Comparison of ENCODE assay signal across 16 cellular contexts in the genomic region with DNA sequence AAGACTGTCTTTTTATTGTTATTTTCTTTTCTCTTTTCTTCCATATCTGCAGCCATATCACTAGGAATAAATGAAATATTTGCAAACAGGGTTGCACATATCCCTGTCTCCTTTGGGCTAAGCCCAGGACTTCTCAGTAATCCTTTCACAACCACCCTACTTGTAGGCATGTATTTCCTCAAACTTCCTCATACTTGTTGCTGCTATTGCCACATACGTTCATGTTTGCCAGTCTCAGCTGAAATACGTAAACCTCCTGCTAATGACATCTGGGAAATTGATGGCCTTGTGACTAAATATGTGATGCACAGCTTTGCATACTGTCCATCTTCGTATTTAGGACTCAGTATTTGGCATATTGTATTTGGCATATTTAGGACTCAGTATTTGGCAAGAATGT.
DNase-seq lines count a peak whose midpoint lies in the region; ATAC-seq, FAIRE-seq and TF ChIP-seq lines count a peak whose summit lies in the region.
"Had no signal": no experiment of that assay in that cellular context is flagged by ENCODE, and none has a peak within 500 bp of the region (broad histone marks: within the 10 kb centered on the region; RNA-seq: fewer than 3 reads in every experiment).

No MANE protein-coding gene starts in this region.

- TF ChIP-seq EP300 in HepG2 (IDR thresholded peaks at IDR 0.05; ENCODE audit: low read depth in 2 of 2, low read length in 2 of 2) (no peak), HepG2 (CRISPR knock-in tag; IDR thresholded peaks at IDR 0.05; ENCODE audit: borderline replicate concordance) (no peak)

- H3K9me1 ChIP-seq in IMR-90 (ENCODE audit: insufficient read depth, low read length) = no peaks in the 10 kb centered on the region; the same call in none of the 2 replicates

- no peak overlapping the region for H3K27ac ChIP-seq in IMR-90 (ENCODE audit: insufficient read depth, low read length)
- peak overlapping the region in 1 of 4 donors; percentile 12 for H3K27ac ChIP-seq in body of pancreas
- H3K27ac ChIP-seq in HepG2 (ENCODE audit: extremely low read length, insufficient read depth, low read length) = no peak overlapping the region
- H3K27ac ChIP-seq: skin epidermis had no signal

- peaks cover 3% of the 10 kb centered on the region for H3K4me1 Mint-ChIP-seq in osteocyte (ENCODE audit: unreplicated experiment)

- H3K79me2 ChIP-seq in HepG2 (ENCODE audit: insufficient read depth, low read length) = no peaks in the 10 kb centered on the region

- no CpG with 5 or more reads among the region's 3 CpGs for WGBS in IMR-90 (ENCODE audit: extremely low coverage in 2 of 2, insufficient read length in 1 of 2), 2 experiments
- WGBS in body of pancreas, 2 donors = 19 to 31% methylated on average over 3 of the region's 3 CpGs
- 1% methylated on average over 3 of the region's 3 CpGs for whole genome bisulfite sequencing in HepG2 (ENCODE audit: low lambda C conversion rate)

- no peak for TF ChIP-seq RAD21 in IMR-90 (IDR thresholded peaks at IDR 0.05; ENCODE audit: low read length)
- no peak for TF ChIP-seq RAD21 in HepG2 (CRISPR knock-in tag; IDR thresholded peaks at IDR 0.05)

- H3K27me3 ChIP-seq in IMR-90 (ENCODE audit: control insufficient read depth, insufficient read depth, low read length) (no peaks in the 10 kb centered on the region), body of pancreas (no peaks in the 10 kb centered on the region), HepG2 (ENCODE audit: control insufficient read depth in 1 of 2, insufficient read depth in 2 of 2, low read length in 2 of 2) (no peaks in the 10 kb centered on the region)
- H3K27me3 ChIP-seq: tibial artery had no signal

- H3K4me2 ChIP-seq in IMR-90 (ENCODE audit: low read depth, low read length) (no peak overlapping the region), HepG2 (ENCODE audit: low read depth, low read length) (no peak overlapping the region)

- no peak overlapping the region for H3K14ac ChIP-seq in IMR-90 (replicated peaks; ENCODE audit: low read depth, low read length)

- H3K36me3 ChIP-seq in IMR-90 (ENCODE audit: control insufficient read depth, insufficient read depth, low read length) (no peaks in the 10 kb centered on the region), body of pancreas (replicated peaks in 1 of 2; ENCODE audit: insufficient read depth in 1 of 2, low read depth in 2 of 2) (no peaks in the 10 kb centered on the region), HepG2 (replicated peaks in 1 of 2; ENCODE audit: control insufficient read depth in 1 of 2, insufficient read depth in 2 of 2, low read length in 2 of 2) (no peaks in the 10 kb centered on the region)
- H3K36me3 ChIP-seq: tibial artery had no signal

- no peak overlapping the region for H4K8ac ChIP-seq in IMR-90 (ENCODE audit: low read depth in 2 of 2, low read length in 2 of 2)

- H3K4me1 ChIP-seq in IMR-90 (ENCODE audit: control insufficient read depth, insufficient read depth, low read length) (peaks cover 3% of the 10 kb centered on the region), body of pancreas (no peaks in the 10 kb centered on the region), HepG2 (ENCODE audit: insufficient read depth, low read length) (no peaks in the 10 kb centered on the region)

- peak; percentile 43 for DNase-seq in AG08395 (ENCODE audit: low spot score)
- DNase-seq in IMR-90 = peak; percentile 43
- DNase-seq in body of pancreas = peak in 2 of 4 donors; percentile 11 to 41
- no peak for DNase-seq in HepG2 (ENCODE audit: low spot score)
- no peak for DNase-seq in NCI-H187 (lab: John Stamatoyannopoulos, UW)
- no peak for DNase-seq in osteocyte (ENCODE audit: extremely low spot score, unreplicated experiment)
- no peak for DNase-seq in T-helper 1 cell
- no peak for DNase-seq in NCI-H748 treated with DMSO at 0.1 percent for 48 hours (lab: John Stamatoyannopoulos, UW)
- DNase-seq: activated CD8-positive, alpha-beta memory T cell treated with anti-CD3 and anti-CD28 coated beads, Interleukin-2, amount 50 U/mL, for 4 hours; amniotic stem cell; effector memory CD4-positive, alpha-beta T cell; GDM1; GOT3; NCI-H2107 had no signal

- no peaks in the 10 kb centered on the region for H3K27me3 Mint-ChIP-seq in osteocyte (ENCODE audit: unreplicated experiment)

- no peaks in the 10 kb centered on the region for H3K79me1 ChIP-seq in IMR-90 (ENCODE audit: low read depth in 1 of 2, low read length in 2 of 2)

- H3K9me3 Mint-ChIP-seq in osteocyte (ENCODE audit: unreplicated experiment) = no peaks in the 10 kb centered on the region

- H4K5ac ChIP-seq in IMR-90 (ENCODE audit: low read depth, low read length) = no peak overlapping the region

- TF ChIP-seq CTCF in IMR-90 (conservative IDR thresholded peaks at IDR 0.05; ENCODE audit: low read depth, low read length) (no peak), body of pancreas (IDR thresholded peaks at IDR 0.05) (no peak), HepG2 (CRISPR knock-in tag; IDR thresholded peaks at IDR 0.05) (no peak), osteocyte (IDR thresholded peaks at IDR 0.05) (no peak)

- H3K9me3 ChIP-seq in IMR-90 (ENCODE audit: control insufficient read depth, insufficient read depth, low read length) = no peaks in the 10 kb centered on the region
- no peaks in the 10 kb centered on the region for H3K9me3 ChIP-seq in body of pancreas
- H3K9me3 ChIP-seq in HepG2 (ENCODE audit: low read length) = no peaks in the 10 kb centered on the region
- H3K9me3 ChIP-seq: tibial artery had no signal

- H3K36me3 Mint-ChIP-seq in osteocyte (ENCODE audit: unreplicated experiment) = no peaks in the 10 kb centered on the region

- POLR2A ChIA-PET in IMR-90 (lab: Charles Lee; ENCODE audit: unreplicated experiment) (no interaction called here), HepG2 (lab: Yijun Ruan, JAX) (no interaction called here)

- ATAC-seq in IMR-90 (ENCODE audit: low read depth) = peak; percentile 57
- peak; percentile 67 for ATAC-seq in body of pancreas
- no peak for ATAC-seq in HepG2

- BruUV-seq in IMR-90 (replicated peaks; lab: Mats Ljungman, UMichigan) (no TSS peak), HepG2 (replicated peaks; lab: Mats Ljungman, UMichigan) (no TSS peak)

- no peak overlapping the region; the same call in 1 of the 2 replicates for H2BK20ac ChIP-seq in IMR-90 (ENCODE audit: low read depth, low read length)

- H2BK15ac ChIP-seq in IMR-90 (ENCODE audit: low read depth, low read length) = no peak overlapping the region

- H2AK9ac ChIP-seq in IMR-90 (replicated peaks; ENCODE audit: low read depth, low read length, poor library complexity) = no peak overlapping the region

- no peak overlapping the region for H3K23ac ChIP-seq in IMR-90 (ENCODE audit: low read depth, low read length)

- dilution Hi-C loops in IMR-90 (cut with HindIII; ENCODE audit: low sequenced_read_pairs, unreplicated experiment) = no loop called here

- no peak overlapping the region for H3K18ac ChIP-seq in IMR-90 (ENCODE audit: low read depth, low read length)

- H3K4ac ChIP-seq in IMR-90 (ENCODE audit: low read depth, low read length) = no peak overlapping the region

- no peak overlapping the region for H3K9ac ChIP-seq in IMR-90 (ENCODE audit: low read depth, low read length)
- H3K9ac ChIP-seq in HepG2 (ENCODE audit: insufficient read depth, low read depth, low read length) = no peak overlapping the region

- H3K56ac ChIP-seq in IMR-90 (ENCODE audit: extremely low read depth, insufficient read depth, low read length) = no peak overlapping the region

- H4K20me1 ChIP-seq in IMR-90 (ENCODE audit: insufficient read depth, low read length) (no peaks in the 10 kb centered on the region), HepG2 (ENCODE audit: insufficient read depth, low read length) (no peaks in the 10 kb centered on the region)

- H2BK120ac ChIP-seq in IMR-90 (ENCODE audit: low read depth, low read length) = peak overlapping the region; percentile 11; the same call in 1 of the 2 replicates

- no peak overlapping the region for H3K4me3 Mint-ChIP-seq in osteocyte (ENCODE audit: unreplicated experiment)

- FAIRE-seq in HepG2 (lab: Jason Lieb, UNC) = no peak

- TF ChIP-seq POLR2A in IMR-90 (IDR thresholded peaks at IDR 0.05; ENCODE audit: low read depth, low read length) = no peak
- TF ChIP-seq POLR2A in body of pancreas (IDR thresholded peaks at IDR 0.05) = no peak
- no peak for TF ChIP-seq POLR2A in HepG2 (IDR thresholded peaks at IDR 0.05; ENCODE audit: insufficient read depth in 1 of 2, low read depth in 2 of 2, low read length in 2 of 2)

- intact Hi-C loops in IMR-90 (cut with micrococcal nuclease) (no loop called here), body of pancreas (cut with DNase I) (no loop called here), HepG2 (cut with micrococcal nuclease; ENCODE audit: unreplicated experiment) (no loop called here)

- no peak overlapping the region for H2AFZ ChIP-seq in IMR-90 (replicated peaks; ENCODE audit: low read length, poor library complexity)
- H2AFZ ChIP-seq in HepG2 (ENCODE audit: low read length) = no peak overlapping the region

- no peak overlapping the region for H2AK5ac ChIP-seq in IMR-90 (ENCODE audit: low read depth, low read length)

- no peak overlapping the region for H2BK5ac ChIP-seq in IMR-90 (ENCODE audit: low read depth, low read length, poor library complexity, severe bottlenecking)

- CTCF ChIA-PET in IMR-90 (lab: Yijun Ruan, JAX) = interaction anchor here (1.0 kb wide), 1 partner anchor 10 kb away, joined by 4 read pairs; no protein-coding TSS in a partner anchor
- CTCF ChIA-PET in HepG2 (lab: Yijun Ruan, JAX; ENCODE audit: low intra/inter-chr PET ratio, low total read pairs) = no interaction called here

- H4K91ac ChIP-seq in IMR-90 (ENCODE audit: insufficient read depth, low read depth, low read length) = no peak overlapping the region

- H3K4me3 ChIP-seq in IMR-90 (ENCODE audit: insufficient read depth, low read depth, low read length) = no peak overlapping the region
- no peak overlapping the region for H3K4me3 ChIP-seq in body of pancreas
- H3K4me3 ChIP-seq in HepG2 (replicated peaks in 1 of 3; ENCODE audit: insufficient read depth in 1 of 3, low read depth in 2 of 3, low read length in 3 of 3) = no peak overlapping the region
- H3K4me3 ChIP-seq: skin epidermis, tibial artery had no signal

- H3K27ac Mint-ChIP-seq in osteocyte (ENCODE audit: unreplicated experiment) = no peak overlapping the region

- in situ Hi-C loops in IMR-90 (cut with MboI; ENCODE audit: low sequenced_read_pairs) = no loop called here
- in situ Hi-C loops in HepG2 (cut with HindIII; ENCODE audit: extremely low pct_ligation_motif_present, low pct_unique_long_range_greater_than_20kb) = no loop called here

TF ChIP-seq in IMR-90, 13 proteins besides CTCF, POLR2A, EP300 and RAD21:
- TF ChIP-seq CEBPB (IDR thresholded peaks at IDR 0.05; ENCODE audit: low read depth, low read length) (peak; percentile 85), CHD1 (IDR thresholded peaks at IDR 0.05; ENCODE audit: low read depth, low read length) (no peak)

TF ChIP-seq in HepG2, 621 proteins besides CTCF, POLR2A, EP300 and RAD21:
- TF ChIP-seq CEBPB (IDR thresholded peaks at IDR 0.05; ENCODE audit: borderline replicate concordance, low read depth, low read length) (peak; percentile 45; the same call in 1 of the 2 replicates), POGZ (CRISPR knock-in tag; IDR thresholded peaks at IDR 0.05) (no peak), ZNF225 (CRISPR knock-in tag; IDR thresholded peaks at IDR 0.05) (no peak)
TF ChIP-seq in HepG2: peak in this region for 1.

Comparison
In these comparisons a context has a peak if more than half of its experiments do, and no peak if none do; other contexts are left out.
1. DNase-seq: peak in AG08395 (single experiment) and IMR-90 (single experiment); none in HepG2 (single experiment), NCI-H187 (0 of 2), osteocyte (single experiment), T-helper 1 cell (0 of 5) and NCI-H748 treated with DMSO at 0.1 percent for 48 hours (single experiment).